Comparison of ENCODE assay signal across 10 cellular contexts in the genomic region with DNA sequence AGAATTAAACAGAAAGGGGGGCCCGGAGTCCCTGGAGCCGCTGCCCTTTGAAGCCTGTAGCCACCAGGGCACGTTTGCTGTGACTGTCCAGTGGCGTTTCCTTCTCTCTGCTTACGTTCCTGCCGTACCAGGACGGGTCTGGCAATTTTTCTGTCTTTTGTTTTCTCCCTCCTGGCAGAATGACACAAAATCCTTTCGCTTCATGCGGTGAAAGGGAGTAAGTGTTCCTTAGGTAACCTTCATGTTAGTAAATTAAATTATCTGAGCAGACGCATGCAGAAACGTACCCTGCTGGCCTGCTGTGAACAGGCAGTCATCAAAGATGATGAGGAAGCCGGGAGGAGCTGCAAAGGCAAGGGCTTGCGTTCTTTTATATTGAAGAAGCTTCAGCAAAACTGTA.
DNase-seq lines count a peak whose midpoint lies in the region; ATAC-seq, FAIRE-seq and TF ChIP-seq lines count a peak whose summit lies in the region.
"Had no signal": no experiment of that assay in that cellular context is flagged by ENCODE, and none has a peak within 500 bp of the region (broad histone marks: within the 10 kb centered on the region; RNA-seq: fewer than 3 reads in every experiment).

No MANE protein-coding gene starts in this region.

- ATAC-seq in PC-3 (peak; percentile 31; the same call in 1 of the 2 replicates), HG03045 (IDR thresholded peaks at IDR 0.05; ENCODE audit: unreplicated experiment) (no peak)

- H3K27ac ChIP-seq in AG04450 (ENCODE audit: low read depth, low read length) (no peak overlapping the region), PC-3 (ENCODE audit: low read length) (no peak overlapping the region), parathyroid adenoma (peak overlapping the region; percentile 39), SJCRH30 (no peak overlapping the region)
- H3K27ac ChIP-seq: sigmoid colon had no signal

- H3K4me3 ChIP-seq in AG04450 (ENCODE audit: low read depth, low read length) (no peak overlapping the region), PC-3 (ENCODE audit: low read length) (peak overlapping the region; percentile 32; the same call in 1 of the 2 replicates), fibroblast of pulmonary artery (replicated peaks; ENCODE audit: low read depth, low read length) (peak overlapping the region; percentile 10), parathyroid adenoma (ENCODE audit: low read depth, low read length) (no peak overlapping the region), SJCRH30 (no peak overlapping the region)

- H4K20me1 ChIP-seq in PC-3 (ENCODE audit: low read length): no peaks in the 10 kb centered on the region

- POLR2A ChIA-PET in AG04450 (lab: Yijun Ruan, JAX) (no interaction called here), PC-3 (lab: Charles Lee; ENCODE audit: unreplicated experiment) (no interaction called here)

- BruUV-seq in PC-3 (replicated peaks; lab: Mats Ljungman, UMichigan): no TSS peak

- no peaks in the 10 kb centered on the region for H3K27me3 ChIP-seq in AG04450 (ENCODE audit: control insufficient read depth, insufficient read depth, low read length)
- H3K27me3 ChIP-seq in PC-3 (ENCODE audit: low read length): peaks cover 8% of the 10 kb centered on the region; the same call in 1 of the 2 replicates
- no peaks in the 10 kb centered on the region for H3K27me3 ChIP-seq in parathyroid adenoma (ENCODE audit: control insufficient read depth, insufficient read depth, low read length)
- H3K27me3 ChIP-seq in SJCRH30: no peaks in the 10 kb centered on the region
- H3K27me3 ChIP-seq: sigmoid colon had no signal

- peak overlapping the region; percentile 48; the same call in 1 of the 2 replicates for H2AFZ ChIP-seq in PC-3 (ENCODE audit: low read length)
- H2AFZ ChIP-seq in parathyroid adenoma: peak overlapping the region; percentile 15

- CTCF ChIA-PET in AG04450 (lab: Charles Lee): interaction anchor here (0.6 to 0.9 kb wide), 2 partner anchors 29 to 160 kb away, joined by 3 to 5 read pairs; no protein-coding TSS in a partner anchor
- CTCF ChIA-PET in PC-3 (lab: Charles Lee): no interaction called here

- H3K9ac ChIP-seq in PC-3 (ENCODE audit: low read length) (no peak overlapping the region), parathyroid adenoma (no peak overlapping the region)

- intact Hi-C loops in PC-3 (cut with micrococcal nuclease): no loop called here

- H3K9me2 ChIP-seq in PC-3 (replicated peaks; ENCODE audit: low read length): no peaks in the 10 kb centered on the region

- H3K79me2 ChIP-seq in PC-3 (ENCODE audit: low read length) (no peaks in the 10 kb centered on the region), parathyroid adenoma (no peaks in the 10 kb centered on the region)

- H3K4me1 ChIP-seq in PC-3 (ENCODE audit: insufficient read depth, low read length) (no peaks in the 10 kb centered on the region), parathyroid adenoma (no peaks in the 10 kb centered on the region), SJCRH30 (no peaks in the 10 kb centered on the region)

- H3F3A ChIP-seq in PC-3 (ENCODE audit: low read length, unreplicated experiment): no peaks in the 10 kb centered on the region

- H3K36me3 ChIP-seq in PC-3 (ENCODE audit: low read depth, low read length) (no peaks in the 10 kb centered on the region), parathyroid adenoma (ENCODE audit: control insufficient read depth, insufficient read depth, low read length) (no peaks in the 10 kb centered on the region), SJCRH30 (no peaks in the 10 kb centered on the region)
- H3K36me3 ChIP-seq: sigmoid colon had no signal

- H3K9me3 ChIP-seq in AG04450 (ENCODE audit: control insufficient read depth, insufficient read depth, low read length) (no peaks in the 10 kb centered on the region), PC-3 (ENCODE audit: low read length) (no peaks in the 10 kb centered on the region), parathyroid adenoma (ENCODE audit: control insufficient read depth, low read length) (no peaks in the 10 kb centered on the region), SJCRH30 (replicated peaks) (no peaks in the 10 kb centered on the region)
- H3K9me3 ChIP-seq: sigmoid colon had no signal

- H3K4me2 ChIP-seq in PC-3 (ENCODE audit: low read length) (peak overlapping the region; percentile 37; the same call in 1 of the 2 replicates), parathyroid adenoma (ENCODE audit: low read length) (peak overlapping the region; percentile 48)

- TF ChIP-seq CTCF in AG04450 (IDR thresholded peaks at IDR 0.05; ENCODE audit: low read depth, low read length): peak; percentile 29; the same call in 1 of the 2 replicates
- TF ChIP-seq CTCF in PC-3 (conservative IDR thresholded peaks at IDR 0.05; ENCODE audit: low read depth, low read length): no peak
- TF ChIP-seq CTCF in fibroblast of pulmonary artery (IDR thresholded peaks at IDR 0.05; ENCODE audit: low read length, missing control alignments): peak; percentile 1
- TF ChIP-seq CTCF in parathyroid adenoma (IDR thresholded peaks at IDR 0.05): no peak

- DNase-seq in AG04450 (ENCODE audit: low read depth, low spot score) (no peak), PC-3 (peak; percentile 2), fibroblast of pulmonary artery (ENCODE audit: low read depth) (peak; percentile 28), SJCRH30 (no peak), urothelium cell line (ENCODE audit: low spot score) (no peak), COLO829 (ENCODE audit: low spot score) (no peak)
- DNase-seq: NCI-H146, sigmoid colon had no signal

- FAIRE-seq in urothelium cell line (lab: Jason Lieb, UNC): no peak

Comparison
In these comparisons a context has a peak if more than half of its experiments do, and no peak if none do; other contexts are left out.
1. DNase-seq: peak in PC-3 (single experiment) and fibroblast of pulmonary artery (single experiment); none in AG04450 (single experiment), SJCRH30 (0 of 2), urothelium cell line (single experiment) and COLO829 (single experiment).
2. H3K4me3 ChIP-seq: peak in PC-3 (single experiment) and fibroblast of pulmonary artery (single experiment); none in AG04450 (single experiment), parathyroid adenoma (single experiment) and SJCRH30 (single experiment).
3. CTCF ChIP-seq: peak in AG04450 (single experiment) and fibroblast of pulmonary artery (single experiment); none in PC-3 (single experiment) and parathyroid adenoma (single experiment).